8 cellular contexts compared by ENCODE assay signal in genomic region chr20:43458422-43458924, GRCh38. TPM values are rescaled to one million over a fixed set of nuclear protein-coding genes. Genes with fewer than 3 reads are reported as not detected.
DNase-seq lines count a peak whose midpoint lies in the region; ATAC-seq and TF ChIP-seq lines count a peak whose summit lies in the region.

No MANE protein-coding gene starts in this region.

- H3K9ac ChIP-seq in BLaER1 = peak overlapping the region; percentile 100

- H3K9me3 ChIP-seq in BLaER1 (no peaks in the 10 kb centered on the region), right cardiac atrium (ENCODE audit: control insufficient read depth, low read length) (no peaks in the 10 kb centered on the region)

- peaks cover 55% of the 10 kb centered on the region for H4K20me1 ChIP-seq in BLaER1

- H3K4me1 ChIP-seq in BLaER1 = peaks cover 24% of the 10 kb centered on the region
- H3K4me1 ChIP-seq in right cardiac atrium (ENCODE audit: control insufficient read depth, insufficient read depth, low read length) = peaks cover 2% of the 10 kb centered on the region

- intact Hi-C loops in right cardiac atrium (cut with DNase I) = loop anchor here in 1 of 4 donors (10.0 kb wide), 1 partner anchor 136 kb away; the partner anchor contains the start of gene IFT52

- peak; percentile 4 for ATAC-seq in GM21737 (IDR thresholded peaks at IDR 0.05; ENCODE audit: unreplicated experiment)
- ATAC-seq in right cardiac atrium = no peak
- ATAC-seq in HG03354 (IDR thresholded peaks at IDR 0.05; ENCODE audit: poor library complexity, severe bottlenecking, unreplicated experiment) = no peak

- H3K27me3 ChIP-seq in BLaER1 (no peaks in the 10 kb centered on the region), right cardiac atrium (ENCODE audit: control insufficient read depth, insufficient read depth) (no peaks in the 10 kb centered on the region)

- peak overlapping the region; percentile 96 for H3K4me3 ChIP-seq in BLaER1
- peak overlapping the region; percentile 91 for H3K4me3 ChIP-seq in right cardiac atrium (ENCODE audit: low read length)
- peak overlapping the region; percentile 59 to 97 (median 92) for H3K4me3 ChIP-seq in skin epidermis

- peak overlapping the region; percentile 94 for H3K4me2 ChIP-seq in BLaER1

- under 1% methylated on average over 41 of the region's 41 CpGs for WGBS in right cardiac atrium

- no peak for DNase-seq in right cardiac atrium
- DNase-seq in ecto neural progenitor cell (ENCODE audit: low spot score) = no peak
- DNase-seq in NCI-H187 (lab: John Stamatoyannopoulos, UW) = no peak

- TF ChIP-seq CTCF in VCaP (conservative IDR thresholded peaks at IDR 0.05) = no peak

- peaks cover 46% of the 10 kb centered on the region for H3K36me3 ChIP-seq in BLaER1

- H3K27ac ChIP-seq in BLaER1 = peak overlapping the region; percentile 100
- H3K27ac ChIP-seq in VCaP = peak overlapping the region; percentile 100
- H3K27ac ChIP-seq in right cardiac atrium (ENCODE audit: low read length) = peak overlapping the region; percentile 96
- H3K27ac ChIP-seq in skin epidermis = peak overlapping the region; percentile 97 to 100 (median 100)

RNA-seq across cellular contexts. Expression of gene SRSF6, which starts 0.8 kb away (rescaled TPM):
- total RNA-seq in right cardiac atrium = 10 to 100 TPM; 64.4 to 80.6 (median 73.5) TPM
- polyA plus RNA-seq in right cardiac atrium = 50.8 TPM

RNA-seq across cellular contexts. Expression of gene L3MBTL1, which starts 49.0 kb away (rescaled TPM):
- 1 to 10 TPM; 5.0 to 6.1 (median 6.1) TPM for total RNA-seq in right cardiac atrium
- polyA plus RNA-seq in right cardiac atrium = 4.4 TPM
